ENCODE assay signal across 32 cellular contexts in genomic region chr3:23539185-23539584, GRCh38.
"Had no signal": no experiment of that assay in that cellular context is flagged by ENCODE, and none has a peak within 500 bp of the region (broad histone marks: within the 10 kb centered on the region; RNA-seq: fewer than 3 reads in every experiment).

No MANE protein-coding gene starts in this region.

- H3K9me3 Mint-ChIP-seq: naive thymus-derived CD8-positive, alpha-beta T cell; natural killer cell treated with Interleukin-12 subunit alpha and Interleukin-12 subunit beta and Interleukin-15 and Interleukin-18, amount 100 ng/mL, for 72 hours; nephron progenitor cell; stimulated activated memory B cell treated with anti-CD40 and anti-IgM and Interleukin-4, amounts not matched to agents 10 μg/mL and 1 μg/mL and 100 μg/mL, for 72 hours; type B pancreatic cell had no signal

- DNase-seq: naive thymus-derived CD8-positive, alpha-beta T cell; nephron progenitor cell; occipital lobe; ovary; posterior cingulate gyrus; psoas muscle; right cardiac atrium; spleen; stimulated activated CD4-positive, alpha-beta T cell treated with anti-CD3 and anti-CD28 coated beads, Interleukin-12 subunit alpha, Interleukin-12 subunit beta, amount 100 ng/mL, for 4 hours; stimulated activated CD4-positive, alpha-beta T cell treated with anti-CD3 and anti-CD28 coated beads, Interleukin-1b, Interleukin-23, amount 100 ng/mL, for 48 hours; stimulated activated CD4-positive, alpha-beta T cell treated with anti-CD3 and anti-CD28 coated beads, Interleukin-4, amount 100 ng/mL, for 1 hour; stimulated activated CD4-positive, alpha-beta T cell treated with anti-CD3 and anti-CD28 coated beads, Interleukin-4, amount 100 ng/mL, for 4 hours; stimulated activated CD8-positive, alpha-beta memory T cell treated with anti-CD3 and anti-CD28 coated beads, Interleukin-4, amount 100 ng/mL, for 48 hours; stimulated activated naive CD4-positive, alpha-beta T cell; stimulated activated naive CD8-positive, alpha-beta T cell treated with anti-CD3 and anti-CD28 coated beads, Interleukin-15, amount 100 ng/mL, for 72 hours; stimulated activated naive CD8-positive, alpha-beta T cell treated with anti-CD3 and anti-CD28 coated beads, Interleukin-15, Interleukin-2, amounts not matched to agents 100 U/mL and 50 U/mL, for 24 hours; substantia nigra; testis; tibial artery; transverse colon; upper lobe of right lung; uterus had no signal

- H3K36me3 Mint-ChIP-seq: natural killer cell treated with Interleukin-12 subunit alpha and Interleukin-12 subunit beta and Interleukin-15 and Interleukin-18, amount 100 ng/mL, for 72 hours; type B pancreatic cell had no signal

- H2AFZ ChIP-seq: parathyroid adenoma had no signal

- ATAC-seq: naive thymus-derived CD8-positive, alpha-beta T cell; natural killer cell treated with Interleukin-12 subunit alpha and Interleukin-12 subunit beta and Interleukin-15 and Interleukin-18, amount 100 ng/mL, for 72 hours; psoas muscle; right cardiac atrium; sciatic nerve; stimulated activated memory B cell treated with anti-CD40 and anti-IgM and Interleukin-4, amounts not matched to agents 10 μg/mL and 1 μg/mL and 100 μg/mL, for 72 hours; stimulated activated naive CD8-positive, alpha-beta T cell treated with anti-CD3 and anti-CD28 coated beads, Interleukin-15, amount 100 ng/mL, for 72 hours; stimulated activated naive CD8-positive, alpha-beta T cell treated with anti-CD3 and anti-CD28 coated beads, Interleukin-15, Interleukin-2, amounts not matched to agents 100 U/mL and 50 U/mL, for 24 hours; upper lobe of right lung had no signal

- H3K36me3 ChIP-seq: ovary, spleen, suprapubic skin, tibial artery, transverse colon, upper lobe of right lung, uterus had no signal

- H3K9me3 ChIP-seq: ovary, psoas muscle, spleen, suprapubic skin, testis, tibial artery, transverse colon, upper lobe of right lung, uterus had no signal

- H3K27me3 Mint-ChIP-seq: naive thymus-derived CD8-positive, alpha-beta T cell; progenitor cell of endocrine pancreas; stimulated activated memory B cell treated with anti-CD40 and anti-IgM and Interleukin-4, amounts not matched to agents 10 μg/mL and 1 μg/mL and 100 μg/mL, for 72 hours; stimulated activated naive CD8-positive, alpha-beta T cell treated with anti-CD3 and anti-CD28 coated beads, Interleukin-15, amount 100 ng/mL, for 72 hours; type B pancreatic cell had no signal

- H3K27me3 ChIP-seq: ovary, spleen, suprapubic skin, testis, tibial artery, transverse colon, upper lobe of right lung, uterus had no signal

- H3K4me2 ChIP-seq: smooth muscle cell had no signal

- H3K4me1 Mint-ChIP-seq: naive thymus-derived CD8-positive, alpha-beta T cell; stimulated activated memory B cell treated with anti-CD40 and anti-IgM and Interleukin-4, amounts not matched to agents 10 μg/mL and 1 μg/mL and 100 μg/mL, for 72 hours; stimulated activated naive CD8-positive, alpha-beta T cell treated with anti-CD3 and anti-CD28 coated beads, Interleukin-15, amount 100 ng/mL, for 72 hours had no signal

- H3K4me3 Mint-ChIP-seq: naive thymus-derived CD8-positive, alpha-beta T cell; natural killer cell treated with Interleukin-12 subunit alpha and Interleukin-12 subunit beta and Interleukin-15 and Interleukin-18, amount 100 ng/mL, for 72 hours; nephron progenitor cell; neural crest cell; stimulated activated memory B cell treated with anti-CD40 and anti-IgM and Interleukin-4, amounts not matched to agents 10 μg/mL and 1 μg/mL and 100 μg/mL, for 72 hours; stimulated activated naive CD8-positive, alpha-beta T cell treated with anti-CD3 and anti-CD28 coated beads, Interleukin-15, amount 100 ng/mL, for 72 hours; type B pancreatic cell had no signal

- H3K4me3 ChIP-seq: ovary, psoas muscle, skin epidermis, smooth muscle cell, spleen, suprapubic skin, testis, tibial artery, transverse colon, upper lobe of right lung, uterus had no signal

- H3K27ac ChIP-seq: ovary, parathyroid adenoma, psoas muscle, skin epidermis, spleen, suprapubic skin, testis, tibial artery, transverse colon, upper lobe of right lung, uterus had no signal

- H3K79me2 ChIP-seq: parathyroid adenoma had no signal

- H3K4me1 ChIP-seq: parathyroid adenoma, spleen, suprapubic skin, testis, tibial artery, transverse colon, upper lobe of right lung, uterus had no signal

- H3K27ac Mint-ChIP-seq: naive thymus-derived CD8-positive, alpha-beta T cell; natural killer cell treated with Interleukin-12 subunit alpha and Interleukin-12 subunit beta and Interleukin-15 and Interleukin-18, amount 100 ng/mL, for 72 hours; nephron progenitor cell; progenitor cell of endocrine pancreas; stimulated activated memory B cell treated with anti-CD40 and anti-IgM and Interleukin-4, amounts not matched to agents 10 μg/mL and 1 μg/mL and 100 μg/mL, for 72 hours; type B pancreatic cell had no signal

- H3K9ac ChIP-seq: parathyroid adenoma had no signal
